In the genomic region with DNA sequence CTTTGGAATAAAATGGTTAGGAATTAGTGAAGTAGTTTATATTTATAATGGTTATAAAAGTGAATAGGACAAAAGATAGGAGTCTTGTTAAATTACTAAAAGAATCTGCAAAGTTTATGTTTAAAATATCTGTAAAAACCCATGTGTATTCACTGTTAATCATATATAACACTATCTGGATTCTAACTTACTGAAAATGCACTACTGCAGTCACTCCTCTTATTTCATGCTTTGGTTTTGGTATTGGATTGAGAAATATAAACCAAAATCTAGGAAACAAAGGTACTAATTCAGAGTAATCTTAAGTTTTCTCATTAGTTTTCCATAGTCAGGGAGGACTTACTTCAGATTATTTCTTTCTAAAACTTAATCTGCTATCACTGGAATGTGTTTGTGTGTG, we compare ENCODE assay signal across 18 cellular contexts. TPM values are rescaled to one million over a fixed set of nuclear protein-coding genes. Genes with fewer than 3 reads are reported as not detected.
DNase-seq lines count a peak whose midpoint lies in the region; ATAC-seq and TF ChIP-seq lines count a peak whose summit lies in the region.
"Had no signal": no experiment of that assay in that cellular context is flagged by ENCODE, and none has a peak within 500 bp of the region (broad histone marks: within the 10 kb centered on the region; RNA-seq: fewer than 3 reads in every experiment).

No MANE protein-coding gene starts in this region.

- DNase-seq in T-helper 1 cell, result no peak
- DNase-seq in activated CD4-positive, alpha-beta memory T cell treated with anti-CD3 and anti-CD28 coated beads for 36 hours, result no peak
- DNase-seq in prostate gland (ENCODE audit: low spot score), result no peak
- DNase-seq in left colon, result no peak
- DNase-seq in A673 (ENCODE audit: low spot score), result no peak
- DNase-seq: aorta, colonic mucosa, HCEC 1CT, NCI-H2107, NCI-H69 had no signal

- ATAC-seq in left colon, result no peak
- ATAC-seq: gastroesophageal sphincter, Panc1, SK-N-SH treated with all-trans-retinoic acid at 6 μM for 48 hours had no signal

- intact Hi-C loops in activated CD4-positive, alpha-beta memory T cell treated with anti-CD3 and anti-CD28 coated beads for 36 hours (cut with micrococcal nuclease), result loop anchor here (1.0 to 2.0 kb wide), 6 partner anchors 8 to 73 kb away; no protein-coding TSS in a partner anchor
- intact Hi-C loops in prostate gland (cut with DNase I), result no loop called here
- intact Hi-C loops in left colon (cut with DNase I, micrococcal nuclease), result no loop called here
- intact Hi-C loops in A673 (cut with micrococcal nuclease; ENCODE audit: unreplicated experiment), result no loop called here

- no peaks in the 10 kb centered on the region for H3K27me3 Mint-ChIP-seq in T-helper 1 cell treated with Interleukin-12 subunit alpha and Interleukin-12 subunit beta and Interleukin-4 antibody, amounts not matched to agents 30 μg/mL and 1 μg/mL, for 36 hours (ENCODE audit: low read depth)
- no peaks in the 10 kb centered on the region for H3K27me3 Mint-ChIP-seq in activated CD4-positive, alpha-beta memory T cell treated with anti-CD3 and anti-CD28 coated beads for 36 hours

- peaks cover 10% of the 10 kb centered on the region; the same call in 1 of the 2 replicates for H3K79me2 ChIP-seq in DOHH2 (ENCODE audit: control insufficient read depth, low read length)

- POLR2A ChIA-PET in activated CD4-positive, alpha-beta memory T cell treated with anti-CD3 and anti-CD28 coated beads for 36 hours (lab: Charles Lee), result no interaction called here
- POLR2A ChIA-PET in A673 (lab: Charles Lee; ENCODE audit: low non-redundant PET), result no interaction called here

- H3K4me3 ChIP-seq in DOHH2 (ENCODE audit: low read length) (peak overlapping the region; percentile 66), muscle layer of duodenum (ENCODE audit: low read depth in 1 of 2, low read length in 2 of 2) (no peak overlapping the region), prostate gland (no peak overlapping the region), A673 (ENCODE audit: low read depth, low read length, poor library complexity, severe bottlenecking) (no peak overlapping the region)
- H3K4me3 ChIP-seq: colonic mucosa, gastroesophageal sphincter, right atrium auricular region had no signal

- H3K4me3 Mint-ChIP-seq in T-helper 1 cell treated with Interleukin-12 subunit alpha and Interleukin-12 subunit beta and Interleukin-4 antibody, amounts not matched to agents 30 μg/mL and 1 μg/mL, for 36 hours, result peak overlapping the region; percentile 73
- H3K4me3 Mint-ChIP-seq in activated CD4-positive, alpha-beta memory T cell treated with anti-CD3 and anti-CD28 coated beads for 36 hours, result no peak overlapping the region

- H3K4me1 Mint-ChIP-seq in T-helper 1 cell treated with Interleukin-12 subunit alpha and Interleukin-12 subunit beta and Interleukin-4 antibody, amounts not matched to agents 30 μg/mL and 1 μg/mL, for 36 hours (ENCODE audit: low read depth), result peaks cover 39% of the 10 kb centered on the region
- H3K4me1 Mint-ChIP-seq in activated CD4-positive, alpha-beta memory T cell treated with anti-CD3 and anti-CD28 coated beads for 36 hours (ENCODE audit: low read depth), result peaks cover 43% of the 10 kb centered on the region

- peak overlapping the region; percentile 93 for H3K27ac Mint-ChIP-seq in T-helper 1 cell treated with Interleukin-12 subunit alpha and Interleukin-12 subunit beta and Interleukin-4 antibody, amounts not matched to agents 30 μg/mL and 1 μg/mL, for 36 hours
- H3K27ac Mint-ChIP-seq in activated CD4-positive, alpha-beta memory T cell treated with anti-CD3 and anti-CD28 coated beads for 36 hours, result peak overlapping the region; percentile 95

- no peaks in the 10 kb centered on the region for H3K9me2 ChIP-seq in DOHH2 (replicated peaks; ENCODE audit: control insufficient read depth, low read length)

- BruUV-seq in A673 (replicated peaks; lab: Mats Ljungman, UMichigan), result no TSS peak

- H3K27me3 ChIP-seq in DOHH2 (ENCODE audit: control insufficient read depth, low read length), result no peaks in the 10 kb centered on the region
- H3K27me3 ChIP-seq in muscle layer of duodenum (ENCODE audit: low read depth, low read length), result no peaks in the 10 kb centered on the region
- no peaks in the 10 kb centered on the region for H3K27me3 ChIP-seq in prostate gland (replicated peaks; ENCODE audit: insufficient read depth)
- H3K27me3 ChIP-seq in A673 (replicated peaks; ENCODE audit: insufficient read depth, low read depth, low read length, poor library complexity), result no peaks in the 10 kb centered on the region
- H3K27me3 ChIP-seq: colonic mucosa, gastroesophageal sphincter, right atrium auricular region had no signal

- CTCF ChIA-PET in activated CD4-positive, alpha-beta memory T cell treated with anti-CD3 and anti-CD28 coated beads for 36 hours (lab: Charles Lee), result no interaction called here
- CTCF ChIA-PET in A673 (lab: Charles Lee), result no interaction called here

- peaks cover 18% of the 10 kb centered on the region for H3K36me3 ChIP-seq in DOHH2 (ENCODE audit: control insufficient read depth, low read length)
- no peaks in the 10 kb centered on the region for H3K36me3 ChIP-seq in muscle layer of duodenum (ENCODE audit: control insufficient read depth in 1 of 2, insufficient read depth in 2 of 2, low read length in 2 of 2)
- H3K36me3 ChIP-seq in prostate gland, result no peaks in the 10 kb centered on the region
- H3K36me3 ChIP-seq in A673 (ENCODE audit: insufficient read depth, low read length, poor library complexity, severe bottlenecking), result no peaks in the 10 kb centered on the region
- H3K36me3 ChIP-seq: colonic mucosa, gastroesophageal sphincter, right atrium auricular region had no signal

- H3K36me3 Mint-ChIP-seq in T-helper 1 cell treated with Interleukin-12 subunit alpha and Interleukin-12 subunit beta and Interleukin-4 antibody, amounts not matched to agents 30 μg/mL and 1 μg/mL, for 36 hours (ENCODE audit: low read depth), result peaks cover 32% of the 10 kb centered on the region
- H3K36me3 Mint-ChIP-seq in activated CD4-positive, alpha-beta memory T cell treated with anti-CD3 and anti-CD28 coated beads for 36 hours, result peaks cover 34% of the 10 kb centered on the region

- H4K20me1 ChIP-seq in DOHH2 (ENCODE audit: control insufficient read depth, insufficient read depth, low read depth, low read length), result no peaks in the 10 kb centered on the region

- H3K27ac ChIP-seq in DOHH2 (ENCODE audit: low read depth, low read length) (peak overlapping the region; percentile 95), muscle layer of duodenum (ENCODE audit: low read length) (peak overlapping the region; percentile 24), prostate gland (no peak overlapping the region), A673 (ENCODE audit: low read depth, low read length, poor library complexity, severe bottlenecking) (no peak overlapping the region)
- H3K27ac ChIP-seq: 22Rv1, colonic mucosa, gastroesophageal sphincter, right atrium auricular region had no signal

- H3F3A ChIP-seq in DOHH2 (ENCODE audit: control insufficient read depth, insufficient read depth), result peaks cover 38% of the 10 kb centered on the region

- TF ChIP-seq CTCF in DOHH2 (IDR thresholded peaks at IDR 0.05; ENCODE audit: low read depth, low read length, poor library complexity, severe bottlenecking), result no peak
- no peak for TF ChIP-seq CTCF in prostate gland (IDR thresholded peaks at IDR 0.05)
- no peak for TF ChIP-seq CTCF in A673 (conservative IDR thresholded peaks at IDR 0.05; ENCODE audit: low read depth, low read length)

- H3K9me3 Mint-ChIP-seq in T-helper 1 cell treated with Interleukin-12 subunit alpha and Interleukin-12 subunit beta and Interleukin-4 antibody, amounts not matched to agents 30 μg/mL and 1 μg/mL, for 36 hours, result no peaks in the 10 kb centered on the region
- no peaks in the 10 kb centered on the region for H3K9me3 Mint-ChIP-seq in activated CD4-positive, alpha-beta memory T cell treated with anti-CD3 and anti-CD28 coated beads for 36 hours

- H3K9me3 ChIP-seq in DOHH2 (ENCODE audit: control insufficient read depth, insufficient read depth, low read length) (no peaks in the 10 kb centered on the region), muscle layer of duodenum (ENCODE audit: control insufficient read depth in 1 of 2, low read length in 2 of 2) (no peaks in the 10 kb centered on the region), prostate gland (no peaks in the 10 kb centered on the region), A673 (ENCODE audit: low read depth, low read length, poor library complexity, severe bottlenecking) (no peaks in the 10 kb centered on the region)
- H3K9me3 ChIP-seq: colonic mucosa, gastroesophageal sphincter, right atrium auricular region had no signal

- peaks cover 72% of the 10 kb centered on the region for H3K4me1 ChIP-seq in DOHH2 (ENCODE audit: control insufficient read depth, low read length)
- no peaks in the 10 kb centered on the region for H3K4me1 ChIP-seq in muscle layer of duodenum (ENCODE audit: control insufficient read depth in 1 of 2, insufficient read depth in 2 of 2, low read length in 2 of 2)
- H3K4me1 ChIP-seq in prostate gland (replicated peaks), result no peaks in the 10 kb centered on the region
- H3K4me1 ChIP-seq in A673 (ENCODE audit: insufficient read depth, low read length, poor library complexity, severe bottlenecking), result peaks cover 5% of the 10 kb centered on the region
- H3K4me1 ChIP-seq: colonic mucosa, gastroesophageal sphincter, right atrium auricular region had no signal

- H3K4me2 ChIP-seq in DOHH2 (ENCODE audit: low read length), result peak overlapping the region; percentile 88

- TF ChIP-seq POLR2A in prostate gland (IDR thresholded peaks at IDR 0.05), result no peak

RNA-seq across cellular contexts. Expression of a gene that starts 49.5 kb away (rescaled TPM):
- total RNA-seq in activated CD4-positive, alpha-beta memory T cell treated with anti-CD3 and anti-CD28 coated beads for 36 hours, result 10 to 100 TPM; 32.8 to 35.1 TPM
- total RNA-seq in prostate gland (under 1 TPM; 0.80 to 0.82 TPM), left colon (1 to 10 TPM; 2.0 to 6.1 TPM), A673 (2021) (0.35 and 0.47 TPM in 2 replicates)

Comparison
In these comparisons a context has a peak if more than half of its experiments do, and no peak if none do; other contexts are left out.
1. H3K27ac ChIP-seq: peak in DOHH2 (single experiment) and muscle layer of duodenum (single experiment); none in prostate gland (0 of 2) and A673 (single experiment).
2. RNA of a gene that starts 49.5 kb away (total RNA-seq): 32.8 to 35.1 TPM in activated CD4-positive, alpha-beta memory T cell treated with anti-CD3 and anti-CD28 coated beads for 36 hours; 2.0 to 6.1 TPM in left colon, 0.80 to 0.82 TPM in prostate gland and 0.35 to 0.47 TPM in A673; every median in the first group is over 4 times any median in the second.